In the genomic region with DNA sequence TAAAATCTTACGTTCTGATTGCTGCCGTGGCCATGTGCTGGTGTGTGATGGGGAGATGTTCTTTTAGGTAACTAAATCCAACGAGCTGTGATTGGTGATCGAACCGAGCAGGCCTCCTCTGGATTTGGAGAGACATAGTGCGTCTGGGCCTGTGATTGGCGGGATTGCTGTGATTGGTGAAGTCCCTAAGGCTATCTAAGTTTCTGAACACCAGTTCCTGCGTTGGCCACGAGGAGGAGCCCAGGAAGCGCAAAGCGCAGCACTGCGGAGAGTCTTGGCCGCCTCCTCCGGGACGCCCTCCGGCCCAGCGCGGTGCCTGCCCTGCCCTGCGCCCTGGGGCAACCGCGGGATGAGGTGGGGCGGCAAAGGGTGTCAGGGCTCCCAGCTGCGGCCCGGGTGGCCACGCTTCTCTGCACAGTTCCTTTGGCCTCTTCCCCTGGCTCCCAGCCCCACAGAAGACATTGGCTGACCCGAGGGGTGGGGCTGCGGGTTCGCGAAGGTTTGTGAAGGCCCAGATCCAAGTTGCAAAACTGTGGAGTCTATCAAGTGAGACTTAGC, we compare ENCODE assay signal across 8 cellular contexts. TPM values are rescaled to one million over a fixed set of nuclear protein-coding genes. Genes with fewer than 3 reads are reported as not detected.
DNase-seq lines count a peak whose midpoint lies in the region; ATAC-seq and TF ChIP-seq lines count a peak whose summit lies in the region.

No MANE protein-coding gene starts in this region.

- H3K36me3 ChIP-seq in MG63 (no peaks in the 10 kb centered on the region), heart right ventricle (no peaks in the 10 kb centered on the region), prostate gland (no peaks in the 10 kb centered on the region), aorta (ENCODE audit: control insufficient read depth in 1 of 2, insufficient read depth in 2 of 2, low read length in 1 of 2) (no peaks in the 10 kb centered on the region)

- ATAC-seq in activated naive CD4-positive, alpha-beta T cell treated with anti-CD3 and anti-CD28 coated beads, Interleukin-2, amount 50 U/mL, for 72 hours = peak; percentile 92 to 93
- peak in 7 of 8 donors; percentile 50 to 80 (median 70) for ATAC-seq in heart right ventricle
- ATAC-seq in aorta (ENCODE audit: low FRiP score) = peak; percentile 68

- H3K36me3 Mint-ChIP-seq in activated naive CD4-positive, alpha-beta T cell treated with anti-CD3 and anti-CD28 coated beads, Interleukin-2, amount 50 U/mL, for 72 hours = no peaks in the 10 kb centered on the region

- H3K9me3 Mint-ChIP-seq in activated naive CD4-positive, alpha-beta T cell treated with anti-CD3 and anti-CD28 coated beads, Interleukin-2, amount 50 U/mL, for 72 hours = no peaks in the 10 kb centered on the region

- TF ChIP-seq POLR2A in prostate gland (IDR thresholded peaks at IDR 0.05) = no peak

- 6% methylated on average over 29 of the region's 29 CpGs for WGBS in heart right ventricle, 2 donors
- WGBS in prostate gland = 4% methylated on average over 23 of the region's 29 CpGs
- WGBS in aorta, 2 donors = 3 to 4% methylated on average over 21 to 29 of the region's 29 CpGs

- H3K27ac ChIP-seq in heart right ventricle (no peak overlapping the region), prostate gland (no peak overlapping the region), aorta (ENCODE audit: low read depth in 1 of 2, low read length in 2 of 2) (no peak overlapping the region)

- H3K27me3 ChIP-seq in MG63 (no peaks in the 10 kb centered on the region), heart right ventricle (peaks cover 0 to 27% (median 18%) of the 10 kb centered on the region in 7 donors), prostate gland (replicated peaks; ENCODE audit: insufficient read depth) (peaks cover 3% of the 10 kb centered on the region), aorta (ENCODE audit: control insufficient read depth in 1 of 2, insufficient read depth in 2 of 2, low read length in 1 of 2) (no peaks in the 10 kb centered on the region)

- H3K27ac Mint-ChIP-seq in activated naive CD4-positive, alpha-beta T cell treated with anti-CD3 and anti-CD28 coated beads, Interleukin-2, amount 50 U/mL, for 72 hours = no peak overlapping the region

- TF ChIP-seq CTCF in heart right ventricle (IDR thresholded peaks at IDR 0.05) = peak; percentile 35 to 80 (median 64)
- TF ChIP-seq CTCF in prostate gland (IDR thresholded peaks at IDR 0.05) = peak; percentile 55 to 80 (median 60)

- H3K9me3 ChIP-seq in MG63 (no peaks in the 10 kb centered on the region), heart right ventricle (no peaks in the 10 kb centered on the region), prostate gland (no peaks in the 10 kb centered on the region), aorta (ENCODE audit: control insufficient read depth, low read length) (no peaks in the 10 kb centered on the region)

- H3K4me3 ChIP-seq in MG63 (no peak overlapping the region), heart right ventricle (no peak overlapping the region), prostate gland (no peak overlapping the region), aorta (ENCODE audit: low read length in 2 of 2) (no peak overlapping the region)

- peak; percentile 63 for DNase-seq in SIG-M5 treated with dmso at 0.1 percent for 504 hours (lab: John Stamatoyannopoulos, UW; ENCODE audit: unreplicated experiment)
- DNase-seq in SIG-M5 (lab: John Stamatoyannopoulos, UW) = no peak
- peak; percentile 83 for DNase-seq in MG63
- peak; percentile 46 for DNase-seq in SKM-1 treated with dmso at 0.1 percent for 144 hours (lab: John Stamatoyannopoulos, UW; ENCODE audit: unreplicated experiment)
- peak; percentile 74 to 77 for DNase-seq in activated naive CD4-positive, alpha-beta T cell treated with anti-CD3 and anti-CD28 coated beads, Interleukin-2, amount 50 U/mL, for 72 hours (ENCODE audit: low spot score in 2 of 2)
- peak; percentile 33 to 68 for DNase-seq in heart right ventricle
- DNase-seq in prostate gland (ENCODE audit: low spot score) = peak; percentile 32
- DNase-seq in aorta = peak; percentile 70 to 88

- intact Hi-C loops in heart right ventricle (cut with DNase I) = loop anchor here (2.0 to 10.0 kb wide), 14 partner anchors 69 to 346 kb away; a partner anchor contains a TSS
- intact Hi-C loops in prostate gland (cut with DNase I) = loop anchor here (5.0 kb wide), 2 partner anchors 171 to 224 kb away; no protein-coding TSS in a partner anchor
- intact Hi-C loops in aorta (cut with DNase I) = loop anchor here in 1 of 2 donors (2.0 to 10.0 kb wide), 3 partner anchors 171 to 346 kb away; no protein-coding TSS in a partner anchor

- H3K4me1 ChIP-seq in heart right ventricle (peaks cover 0 to 6% (median 0%) of the 10 kb centered on the region in 9 donors), prostate gland (replicated peaks) (no peaks in the 10 kb centered on the region), aorta (ENCODE audit: control insufficient read depth in 1 of 2, insufficient read depth in 2 of 2, low read length in 2 of 2) (no peaks in the 10 kb centered on the region)

RNA-seq across cellular contexts. Expression of a gene that starts 33.0 kb away (rescaled TPM):
- total RNA-seq in MG63 (2014; rRNA removed; shearing (Covaris generic); ENCODE audit: low replicate concordance) = not detected in 2 replicates
- not detected for total RNA-seq in activated naive CD4-positive, alpha-beta T cell treated with anti-CD3 and anti-CD28 coated beads, Interleukin-2, amount 50 U/mL, for 72 hours
- total RNA-seq in heart right ventricle (not detected), prostate gland (not detected), aorta (not detected)
- polyA plus RNA-seq in heart right ventricle (under 1 TPM in 1 of 2 donors, not detected in 1; under 0.01 TPM), aorta (10 to 100 TPM in 1 of 2 donors, under 1 TPM in 1; 0.05 to 11.8 TPM)

RNA-seq across cellular contexts. Expression of a gene that starts 51.7 kb away (rescaled TPM):
- total RNA-seq in MG63 (2014; rRNA removed; shearing (Covaris generic); ENCODE audit: low replicate concordance) = not detected in 2 replicates
- total RNA-seq in activated naive CD4-positive, alpha-beta T cell treated with anti-CD3 and anti-CD28 coated beads, Interleukin-2, amount 50 U/mL, for 72 hours = not detected
- total RNA-seq in heart right ventricle = not detected
- not detected for polyA plus RNA-seq in heart right ventricle
- under 1 TPM in 1 of 2 donors, not detected in 1; 0.91 TPM for total RNA-seq in prostate gland
- not detected for total RNA-seq in aorta
- not detected for polyA plus RNA-seq in aorta
